Comparison of ENCODE assay signal across 18 cellular contexts in genomic region chr18:55102508-55102907, GRCh38.
DNase-seq lines count a peak whose midpoint lies in the region; ATAC-seq, FAIRE-seq and TF ChIP-seq lines count a peak whose summit lies in the region.
"Had no signal": no experiment of that assay in that cellular context is flagged by ENCODE, and none has a peak within 500 bp of the region (broad histone marks: within the 10 kb centered on the region; RNA-seq: fewer than 3 reads in every experiment).

No MANE protein-coding gene starts in this region.

- H3K27me3 Mint-ChIP-seq in memory B cell (no peaks in the 10 kb centered on the region), mesothelial cell of epicardium (ENCODE audit: low read depth) (no peaks in the 10 kb centered on the region)
- H3K27me3 Mint-ChIP-seq: CD4-positive, alpha-beta memory T cell; IgD-negative memory B cell had no signal

- no peak overlapping the region for H3K4me3 Mint-ChIP-seq in memory B cell
- no peak overlapping the region for H3K4me3 Mint-ChIP-seq in mesothelial cell of epicardium
- H3K4me3 Mint-ChIP-seq: CD4-positive, alpha-beta memory T cell had no signal

- no peak for TF ChIP-seq RAD21 in A549 (conservative IDR thresholded peaks at IDR 0.05 in 1 of 2, IDR thresholded peaks at IDR 0.05 in 1 of 2)

- no peaks in the 10 kb centered on the region for H3K27me3 ChIP-seq in OCI-LY3 (ENCODE audit: low read depth, low read length)

- H3K4me3 ChIP-seq in A549: no peak overlapping the region
- no peak overlapping the region for H3K4me3 ChIP-seq in OCI-LY3 (ENCODE audit: low read length)
- H3K4me3 ChIP-seq: GM12878, PC-9 had no signal

- H3K9me3 Mint-ChIP-seq in memory B cell: peaks cover 1% of the 10 kb centered on the region
- H3K9me3 Mint-ChIP-seq in mesothelial cell of epicardium: no peaks in the 10 kb centered on the region

- ATAC-seq in A549 (no peak), memory B cell (ENCODE audit: low read depth) (no peak)
- ATAC-seq: GM12878, HCT116 had no signal

- no peak for FAIRE-seq in A549 (lab: Jason Lieb, UNC)
- FAIRE-seq: GM12878, GM18507 had no signal

- WGBS in A549 (ENCODE audit: missing lambda C conversion rate): 88% methylated on average over 3 of the region's 3 CpGs

- POLR2A ChIA-PET in A549 (lab: Yijun Ruan, JAX): no interaction called here

- CTCF ChIA-PET in A549 (lab: Yijun Ruan, JAX): no interaction called here

- H3K27ac Mint-ChIP-seq in memory B cell: peak overlapping the region; percentile 97
- no peak overlapping the region for H3K27ac Mint-ChIP-seq in mesothelial cell of epicardium
- H3K27ac Mint-ChIP-seq: CD4-positive, alpha-beta memory T cell had no signal

- H3K36me3 ChIP-seq in OCI-LY3 (replicated peaks; ENCODE audit: low read depth, low read length): peaks cover 7% of the 10 kb centered on the region

- peak overlapping the region; percentile 72 to 82; a peak in 5 of 6 replicates for H3K27ac ChIP-seq in A549
- H3K27ac ChIP-seq in OCI-LY3 (ENCODE audit: low read length): peak overlapping the region; percentile 30; the same call in 1 of the 2 replicates

- no peak for TF ChIP-seq POLR2A in A549 (IDR thresholded peaks at IDR 0.05; ENCODE audit: low read length)

- H3K4me1 ChIP-seq in A549: peaks cover 33% of the 10 kb centered on the region
- H3K4me1 ChIP-seq in OCI-LY3 (ENCODE audit: low read length): peaks cover 70% of the 10 kb centered on the region

- H3K9ac ChIP-seq in OCI-LY3 (ENCODE audit: low read length): peak overlapping the region; percentile 21; the same call in 1 of the 2 replicates

- no peak for DNase-seq in A549 (ENCODE audit: low read depth in 1 of 2, low spot score in 1 of 2)
- DNase-seq in DMS79 treated with DMSO at 0.1 percent for 48 hours (lab: John Stamatoyannopoulos, UW): peak; percentile 26
- DNase-seq in memory B cell (ENCODE audit: low spot score in 2 of 2): no peak
- no peak for DNase-seq in NCI-H524 treated with DMSO at 0.1 percent for 48 hours (lab: John Stamatoyannopoulos, UW)
- DNase-seq in GM03348 (ENCODE audit: low spot score): no peak
- DNase-seq in middle frontal gyrus (ENCODE audit: extremely low spot score, low spot score): no peak
- no peak for DNase-seq in mesothelial cell of epicardium (ENCODE audit: low spot score in 2 of 2, unreplicated experiment in 2 of 2)
- DNase-seq: CD4-positive, alpha-beta memory T cell; MV-4-11; NCI-H1436; NK-92 treated with Interleukin-12 subunit alpha and Interleukin-12 subunit beta, amount 100 ng/mL, for 24 hours; PC-9; T-helper 1 cell had no signal

- peaks cover 26% of the 10 kb centered on the region for H3K4me1 Mint-ChIP-seq in memory B cell
- H3K4me1 Mint-ChIP-seq in mesothelial cell of epicardium: peaks cover 9% of the 10 kb centered on the region
- H3K4me1 Mint-ChIP-seq: CD4-positive, alpha-beta memory T cell had no signal

- H3K79me2 ChIP-seq in OCI-LY3 (ENCODE audit: low read length): no peaks in the 10 kb centered on the region

- TF ChIP-seq CTCF in A549 (IDR thresholded peaks at IDR 0.05): no peak
- no peak for TF ChIP-seq CTCF in OCI-LY3 (IDR thresholded peaks at IDR 0.05; ENCODE audit: low read depth, low read length)
- no peak for TF ChIP-seq CTCF in mesothelial cell of epicardium (IDR thresholded peaks at IDR 0.05; ENCODE audit: unreplicated experiment)

- TF ChIP-seq EP300 in A549 (IDR thresholded peaks at IDR 0.05): no peak

- H2AFZ ChIP-seq in OCI-LY3 (ENCODE audit: low read depth, low read length): peak overlapping the region; percentile 92; the same call in 1 of the 2 replicates
- H2AFZ ChIP-seq: PC-9 had no signal

- no peaks in the 10 kb centered on the region for H4K20me1 ChIP-seq in OCI-LY3 (ENCODE audit: insufficient read depth, low read length)

- H3K4me2 ChIP-seq in A549: no peak overlapping the region
- peak overlapping the region; percentile 48 for H3K4me2 ChIP-seq in OCI-LY3 (ENCODE audit: low read length)
- H3K4me2 ChIP-seq: PC-9 had no signal

- H3K36me3 Mint-ChIP-seq in memory B cell: peaks cover 2% of the 10 kb centered on the region
- no peaks in the 10 kb centered on the region for H3K36me3 Mint-ChIP-seq in mesothelial cell of epicardium
- H3K36me3 Mint-ChIP-seq: CD4-positive, alpha-beta memory T cell; IgD-negative memory B cell had no signal

- H3K9me3 ChIP-seq in A549: no peaks in the 10 kb centered on the region
- no peaks in the 10 kb centered on the region for H3K9me3 ChIP-seq in OCI-LY3 (ENCODE audit: insufficient read depth, low read length)

TF ChIP-seq in A549, 52 proteins besides CTCF, POLR2A, EP300 and RAD21:
- TF ChIP-seq MAX (IDR thresholded peaks at IDR 0.05) (no peak), NR3C1 (IDR thresholded peaks at IDR 0.05) (no peak), HDAC2 (IDR thresholded peaks at IDR 0.05) (no peak), PHF8 (IDR thresholded peaks at IDR 0.05; ENCODE audit: borderline replicate concordance, low read depth) (no peak), ZC3H11A (IDR thresholded peaks at IDR 0.05) (no peak), CHD2 (IDR thresholded peaks at IDR 0.05; ENCODE audit: low read length, partially characterized antibody) (no peak), MAFK (IDR thresholded peaks at IDR 0.05; ENCODE audit: partially characterized antibody) (no peak), SMC3 (IDR thresholded peaks at IDR 0.05) (no peak), SREBF2 (IDR thresholded peaks at IDR 0.05) (no peak), FOSL2 (IDR thresholded peaks at IDR 0.05) (no peak), FOSL2 (CRISPR knock-in tag; IDR thresholded peaks at IDR 0.05) (no peak)
